7 cellular contexts compared by ENCODE assay signal in genomic region chr3:156734644-156735043, GRCh38.
DNase-seq lines count a peak whose midpoint lies in the region; ATAC-seq and TF ChIP-seq lines count a peak whose summit lies in the region.
"Not testable (repeated sequence)": the region's sequence is repeated elsewhere in the genome, so short reads cannot be mapped to it uniquely, and the experiment has no call there.

No MANE protein-coding gene starts in this region.

- not testable (repeated sequence) for H3K4me3 ChIP-seq in IMR-90 (ENCODE audit: insufficient read depth, low read depth, low read length)

- not testable (repeated sequence) for H3K27ac ChIP-seq in IMR-90 (ENCODE audit: insufficient read depth, low read length)

- not testable (repeated sequence) for TF ChIP-seq CTCF in IMR-90 (conservative IDR thresholded peaks at IDR 0.05; ENCODE audit: low read depth, low read length); chondrocyte (IDR thresholded peaks at IDR 0.05); nephron progenitor cell (IDR thresholded peaks at IDR 0.05)

- WGBS in IMR-90 (ENCODE audit: extremely low coverage in 2 of 2, insufficient read length in 1 of 2), 2 experiments: no CpG with 5 or more reads among the region's 3 CpGs

- not testable (repeated sequence) for H3K9ac ChIP-seq in IMR-90 (ENCODE audit: low read depth, low read length)

- not testable (repeated sequence) for H3K9me3 ChIP-seq in IMR-90 (ENCODE audit: control insufficient read depth, insufficient read depth, low read length)

- not testable (repeated sequence) for H3K36me3 Mint-ChIP-seq in activated T-cell treated with anti-CD3 and anti-CD28 coated beads, Interleukin-2, amount 50 U/mL, for 72 hours (ENCODE audit: insufficient read depth in 2 of 2); chondrocyte (ENCODE audit: low read depth); nephron progenitor cell (ENCODE audit: low read depth)

- not testable (repeated sequence) for H3K79me1 ChIP-seq in IMR-90 (ENCODE audit: low read depth in 1 of 2, low read length in 2 of 2)

- not testable (repeated sequence) for BruUV-seq in IMR-90 (replicated peaks; lab: Mats Ljungman, UMichigan)

- H2BK20ac ChIP-seq in IMR-90 (ENCODE audit: low read depth, low read length): not testable (repeated sequence)

- 0 out of 2 replicates have a peak, but pooled peaks have one; percentile 17 for ATAC-seq in IMR-90 (ENCODE audit: low read depth)
- not testable (repeated sequence) for ATAC-seq in activated T-cell treated with anti-CD3 and anti-CD28 coated beads, Interleukin-2, amount 50 U/mL, for 72 hours (replicated peaks in 1 of 2)

- not testable (repeated sequence) for H3K36me3 ChIP-seq in IMR-90 (ENCODE audit: control insufficient read depth, insufficient read depth, low read length)

- H3K56ac ChIP-seq in IMR-90 (ENCODE audit: extremely low read depth, insufficient read depth, low read length): not testable (repeated sequence)

- not testable (repeated sequence) for H4K91ac ChIP-seq in IMR-90 (ENCODE audit: insufficient read depth, low read depth, low read length)

- not testable (repeated sequence) for H3K4me1 Mint-ChIP-seq in activated T-cell treated with anti-CD3 and anti-CD28 coated beads, Interleukin-2, amount 50 U/mL, for 72 hours (ENCODE audit: low read depth); nephron progenitor cell
- peaks cover 27% of the 10 kb centered on the region for H3K4me1 Mint-ChIP-seq in chondrocyte (ENCODE audit: low read depth)

- H4K5ac ChIP-seq in IMR-90 (ENCODE audit: low read depth, low read length): not testable (repeated sequence)

- H4K8ac ChIP-seq in IMR-90 (ENCODE audit: low read depth in 2 of 2, low read length in 2 of 2): not testable (repeated sequence)

- H3K23ac ChIP-seq in IMR-90 (ENCODE audit: low read depth, low read length): not testable (repeated sequence)

- H3K4me3 Mint-ChIP-seq in activated T-cell treated with anti-CD3 and anti-CD28 coated beads, Interleukin-2, amount 50 U/mL, for 72 hours; chondrocyte (ENCODE audit: unreplicated experiment); nephron progenitor cell: not testable (repeated sequence)

- not testable (repeated sequence) for H2BK120ac ChIP-seq in IMR-90 (ENCODE audit: low read depth, low read length)

- H3K14ac ChIP-seq in IMR-90 (replicated peaks; ENCODE audit: low read depth, low read length): not testable (repeated sequence)

- not testable (repeated sequence) for H2AFZ ChIP-seq in IMR-90 (replicated peaks; ENCODE audit: low read length, poor library complexity)

- not testable (repeated sequence) for H2AK9ac ChIP-seq in IMR-90 (replicated peaks; ENCODE audit: low read depth, low read length, poor library complexity)

- CTCF ChIA-PET in IMR-90 (lab: Yijun Ruan, JAX): not testable (repeated sequence)

- TF ChIP-seq POLR2A in IMR-90 (IDR thresholded peaks at IDR 0.05; ENCODE audit: low read depth, low read length): not testable (repeated sequence)

- not testable (repeated sequence) for TF ChIP-seq RAD21 in IMR-90 (IDR thresholded peaks at IDR 0.05; ENCODE audit: low read length)

- not testable (repeated sequence) for H4K20me1 ChIP-seq in IMR-90 (ENCODE audit: insufficient read depth, low read length)

- H3K4ac ChIP-seq in IMR-90 (ENCODE audit: low read depth, low read length): not testable (repeated sequence)

- not testable (repeated sequence) for H3K27me3 Mint-ChIP-seq in activated T-cell treated with anti-CD3 and anti-CD28 coated beads, Interleukin-2, amount 50 U/mL, for 72 hours (ENCODE audit: low read depth); chondrocyte (ENCODE audit: low read depth); nephron progenitor cell (ENCODE audit: low read depth, poor library complexity)

- not testable (repeated sequence) for H3K4me1 ChIP-seq in IMR-90 (ENCODE audit: control insufficient read depth, insufficient read depth, low read length)

- intact Hi-C loops in IMR-90 (cut with micrococcal nuclease): not testable (repeated sequence)

- in situ Hi-C loops in IMR-90 (cut with MboI; ENCODE audit: low sequenced_read_pairs): not testable (repeated sequence)

- H2AK5ac ChIP-seq in IMR-90 (ENCODE audit: low read depth, low read length): not testable (repeated sequence)

- not testable (repeated sequence) for H3K9me1 ChIP-seq in IMR-90 (ENCODE audit: insufficient read depth, low read length)

- H2BK15ac ChIP-seq in IMR-90 (ENCODE audit: low read depth, low read length): not testable (repeated sequence)

- H3K4me2 ChIP-seq in IMR-90 (ENCODE audit: low read depth, low read length): not testable (repeated sequence)

- not testable (repeated sequence) for H3K27me3 ChIP-seq in IMR-90 (ENCODE audit: control insufficient read depth, insufficient read depth, low read length)

- POLR2A ChIA-PET in IMR-90 (lab: Charles Lee; ENCODE audit: unreplicated experiment): not testable (repeated sequence)

- peak; percentile 43 for DNase-seq in DMS 273 (lab: John Stamatoyannopoulos, UW; ENCODE audit: unreplicated experiment)
- peak; percentile 52 for DNase-seq in GM04503 (ENCODE audit: low read depth)
- not testable (repeated sequence) for DNase-seq in IMR-90; activated T-cell treated with anti-CD3 and anti-CD28 coated beads, Interleukin-2, amount 50 U/mL, for 72 hours; chondrocyte (ENCODE audit: low spot score); nephron progenitor cell
- DNase-seq in left kidney (ENCODE audit: low read depth, low spot score): peak; percentile 46

- peak overlapping the region; percentile 74 for H3K27ac Mint-ChIP-seq in activated T-cell treated with anti-CD3 and anti-CD28 coated beads, Interleukin-2, amount 50 U/mL, for 72 hours
- H3K27ac Mint-ChIP-seq in chondrocyte (ENCODE audit: unreplicated experiment) (peak overlapping the region; percentile 5), nephron progenitor cell (peak overlapping the region; percentile 13)

- dilution Hi-C loops in IMR-90 (cut with HindIII; ENCODE audit: low sequenced_read_pairs, unreplicated experiment): not testable (repeated sequence)

- not testable (repeated sequence) for H2BK5ac ChIP-seq in IMR-90 (ENCODE audit: low read depth, low read length, poor library complexity, severe bottlenecking)

- H3K9me3 Mint-ChIP-seq in activated T-cell treated with anti-CD3 and anti-CD28 coated beads, Interleukin-2, amount 50 U/mL, for 72 hours; chondrocyte (ENCODE audit: low read depth); nephron progenitor cell: not testable (repeated sequence)

- not testable (repeated sequence) for H3K18ac ChIP-seq in IMR-90 (ENCODE audit: low read depth, low read length)

Comparison
In these comparisons a context has a peak if more than half of its experiments do, and no peak if none do; other contexts are left out.
1. H3K27ac Mint-ChIP-seq: peak in every context shown above with its lines; median percentile 74 in activated T-cell treated with anti-CD3 and anti-CD28 coated beads, Interleukin-2, amount 50 U/mL, for 72 hours; 13 in nephron progenitor cell; 5 in chondrocyte.